ENCODE assay signal across 8 cellular contexts in the genomic region with DNA sequence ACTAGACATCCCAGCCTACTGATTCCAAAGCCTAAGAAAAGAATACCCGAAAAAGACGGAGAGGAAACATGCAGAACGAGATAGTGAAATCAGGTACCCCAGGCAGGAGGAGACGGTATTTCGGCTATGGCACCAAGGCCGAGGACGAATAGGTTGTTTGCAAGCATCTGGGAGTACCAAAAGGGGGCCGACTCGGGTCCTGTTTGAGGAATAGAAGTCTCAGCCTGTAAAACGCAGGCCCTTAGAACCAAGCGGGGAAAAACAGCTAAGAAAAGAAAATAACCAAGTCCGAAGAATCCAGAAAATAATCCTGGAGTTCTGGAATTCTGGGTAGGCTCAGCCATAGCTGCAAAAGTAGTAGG. TPM values are rescaled to one million over a fixed set of nuclear protein-coding genes. Genes with fewer than 3 reads are reported as not detected.
DNase-seq lines count a peak whose midpoint lies in the region; ATAC-seq and TF ChIP-seq lines count a peak whose summit lies in the region.

No MANE protein-coding gene starts in this region.

- POLR2A ChIA-PET in MCF 10A (lab: Yijun Ruan, JAX) = interaction anchor here (0.7 to 3.5 kb wide), 14 partner anchors 8 to 378 kb away, joined by 3 to 35 read pairs (median 6); partner anchors contain the start of genes FAM117A and KAT7

- H3K79me1 ChIP-seq in mesenchymal stem cell (replicated peaks; ENCODE audit: low read length, poor library complexity, severe bottlenecking) = peaks cover 29% of the 10 kb centered on the region

- H3K23ac ChIP-seq in mesenchymal stem cell (ENCODE audit: low read length in 2 of 2) = no peak overlapping the region

- WGBS in mesenchymal stem cell = 5% methylated on average over 12 of the region's 12 CpGs

- H2BK15ac ChIP-seq in mesenchymal stem cell (ENCODE audit: low read depth, poor library complexity, severe bottlenecking) = no peak overlapping the region

- no peak for TF ChIP-seq POLR2A in uterus (IDR thresholded peaks at IDR 0.05)

- no peaks in the 10 kb centered on the region for H3K9me3 ChIP-seq in DND-41 (ENCODE audit: insufficient read depth, low read length, severe bottlenecking)
- H3K9me3 ChIP-seq in NT2/D1 (ENCODE audit: insufficient read depth, low read length) = no peaks in the 10 kb centered on the region
- no peaks in the 10 kb centered on the region for H3K9me3 ChIP-seq in mesenchymal stem cell (ENCODE audit: control insufficient read depth, low read length)
- H3K9me3 ChIP-seq in uterus = no peaks in the 10 kb centered on the region

- no TSS peak for BruUV-seq in MCF 10A (replicated peaks; lab: Mats Ljungman, UMichigan)

- no peaks in the 10 kb centered on the region for H3K27me3 Mint-ChIP-seq in MCF 10A (ENCODE audit: insufficient read depth, unreplicated experiment)

- H3K36me3 ChIP-seq in DND-41 (ENCODE audit: insufficient read depth, low read length) = peaks cover 46% of the 10 kb centered on the region
- H3K36me3 ChIP-seq in NT2/D1 (ENCODE audit: insufficient read depth, insufficient read length, low read length) = peaks cover 57% of the 10 kb centered on the region
- H3K36me3 ChIP-seq in mesenchymal stem cell (ENCODE audit: control insufficient read depth in 1 of 2, insufficient read depth in 2 of 2, low read depth in 1 of 2, low read length in 2 of 2) = peaks cover 43 to 47% of the 10 kb centered on the region in 2 experiments
- no peaks in the 10 kb centered on the region for H3K36me3 ChIP-seq in uterus

- H2BK120ac ChIP-seq in mesenchymal stem cell (ENCODE audit: low read depth, low read length) = peak overlapping the region; percentile 35

- H3K4me2 ChIP-seq in DND-41 (ENCODE audit: insufficient read depth, low read length) (peak overlapping the region; percentile 89), mesenchymal stem cell (ENCODE audit: low read length, poor library complexity, severe bottlenecking) (peak overlapping the region; percentile 90)

- intact Hi-C loops in MCF 10A (cut with micrococcal nuclease) = loop anchor here (5.0 kb wide), 1 partner anchor 290 kb away; the partner anchor contains the start of gene DLX3
- intact Hi-C loops in uterus (cut with DNase I; ENCODE audit: low total_unique reads) = no loop called here

- no peaks in the 10 kb centered on the region for H4K20me1 ChIP-seq in DND-41 (ENCODE audit: insufficient read depth, low read length)

- H3K14ac ChIP-seq in mesenchymal stem cell (ENCODE audit: low read length in 2 of 2) = no peak overlapping the region

- H3K4me3 ChIP-seq in DND-41 (ENCODE audit: low read depth in 1 of 2, low read length in 2 of 2) (peak overlapping the region; percentile 69 to 84), NT2/D1 (ENCODE audit: insufficient read length, low read depth) (peak overlapping the region; percentile 92), mesenchymal stem cell (ENCODE audit: insufficient read depth in 1 of 2, low read depth in 1 of 2, low read length in 2 of 2) (peak overlapping the region; percentile 90 to 96), uterus (peak overlapping the region; percentile 94)

- no peaks in the 10 kb centered on the region for H3K9me3 Mint-ChIP-seq in MCF 10A (ENCODE audit: unreplicated experiment)

- peak overlapping the region; percentile 83 for H3K4me3 Mint-ChIP-seq in MCF 10A (ENCODE audit: unreplicated experiment)

- H3K9ac ChIP-seq in DND-41 (ENCODE audit: low read depth, low read length) (peak overlapping the region; percentile 74), NT2/D1 (ENCODE audit: insufficient read length, low read depth) (peak overlapping the region; percentile 96), mesenchymal stem cell (ENCODE audit: low read length) (peak overlapping the region; percentile 96)

- peaks cover 36% of the 10 kb centered on the region for H3K36me3 Mint-ChIP-seq in MCF 10A (ENCODE audit: insufficient read depth, unreplicated experiment)

- no peak overlapping the region for H2BK12ac ChIP-seq in mesenchymal stem cell (ENCODE audit: low read length in 2 of 2)

- H3K4me1 ChIP-seq in DND-41 (ENCODE audit: insufficient read depth, low read length) (peaks cover 38% of the 10 kb centered on the region), NT2/D1 (ENCODE audit: insufficient read depth, insufficient read length) (no peaks in the 10 kb centered on the region), mesenchymal stem cell (ENCODE audit: control insufficient read depth, insufficient read depth, low read depth, low read length) (peaks cover 3% of the 10 kb centered on the region), uterus (peaks cover 0 to 7% of the 10 kb centered on the region in 2 donors)

- peaks cover 25% of the 10 kb centered on the region for H3K79me2 ChIP-seq in DND-41 (ENCODE audit: insufficient read depth, low read length)

- ATAC-seq in DND-41 (ENCODE audit: insufficient read depth, low read depth) (no peak), GM19324 (IDR thresholded peaks at IDR 0.05; ENCODE audit: low FRiP score, unreplicated experiment) (no peak), GM19023 (IDR thresholded peaks at IDR 0.05; ENCODE audit: unreplicated experiment) (no peak)

- H3K27ac Mint-ChIP-seq in MCF 10A (ENCODE audit: low read depth, unreplicated experiment) = peak overlapping the region; percentile 100

- peak overlapping the region in 1 of 2 experiments; percentile 87 for H3K18ac ChIP-seq in mesenchymal stem cell (ENCODE audit: low read depth in 1 of 2, low read length in 2 of 2)

- H3K27ac ChIP-seq in DND-41 (ENCODE audit: low read length) (peak overlapping the region; percentile 89), mesenchymal stem cell (ENCODE audit: low read length, poor library complexity, severe bottlenecking) (no peak overlapping the region), uterus (peak overlapping the region; percentile 87 to 92)

- H3K27me3 ChIP-seq in DND-41 (ENCODE audit: insufficient read depth, low read length, poor library complexity) (no peaks in the 10 kb centered on the region), NT2/D1 (ENCODE audit: insufficient read depth, insufficient read length) (no peaks in the 10 kb centered on the region), mesenchymal stem cell (ENCODE audit: control insufficient read depth in 1 of 2, insufficient read depth in 1 of 2, low read length in 2 of 2) (no peaks in the 10 kb centered on the region), uterus (no peaks in the 10 kb centered on the region)

- no peak overlapping the region for H2AK5ac ChIP-seq in mesenchymal stem cell (ENCODE audit: low read length, severe bottlenecking)

- H4K91ac ChIP-seq in mesenchymal stem cell (ENCODE audit: low read length) = peak overlapping the region; percentile 11

- CTCF ChIA-PET in MCF 10A (lab: Yijun Ruan, JAX) = interaction anchor here (0.7 to 7.4 kb wide), 19 partner anchors 11 to 281 kb away, joined by 3 to 47 read pairs (median 4); no protein-coding TSS in a partner anchor

- H3K4me1 Mint-ChIP-seq in MCF 10A (ENCODE audit: insufficient read depth, unreplicated experiment) = peaks cover 23% of the 10 kb centered on the region

- peak overlapping the region; percentile 82 for H2AFZ ChIP-seq in DND-41 (ENCODE audit: low read depth, low read length)
- H2AFZ ChIP-seq in mesenchymal stem cell (ENCODE audit: low read depth, low read length) = no peak overlapping the region

- in situ Hi-C loops in GM13977 (cut with MboI; ENCODE audit: low pct_unique_long_range_greater_than_20kb, low sequenced_read_pairs, unreplicated experiment) = loop anchor here (10.0 to 25.0 kb wide), 2 partner anchors 78 to 280 kb away; partner anchors contain the start of genes DLX3 and KAT7

- DNase-seq in DND-41 (peak; percentile 40), NT2/D1 (ENCODE audit: low read depth, low spot score) (no peak), MCF 10A (ENCODE audit: unreplicated experiment) (no peak), mesenchymal stem cell (peak; percentile 28), uterus (no peak), GM13977 (ENCODE audit: low spot score) (no peak)

- no peak overlapping the region for H3K4ac ChIP-seq in mesenchymal stem cell (ENCODE audit: low read depth in 1 of 2, low read length in 2 of 2)

- no peak overlapping the region for H2BK5ac ChIP-seq in mesenchymal stem cell (ENCODE audit: low read depth, low read length, poor library complexity, severe bottlenecking)

- TF ChIP-seq CTCF in DND-41 (IDR thresholded peaks at IDR 0.05; ENCODE audit: borderline replicate concordance, extremely low read depth, low read length, poor library complexity, severe bottlenecking) = peak; percentile 45
- TF ChIP-seq CTCF in MCF 10A (IDR thresholded peaks at IDR 0.05; ENCODE audit: unreplicated experiment) = no peak
- TF ChIP-seq CTCF in uterus (IDR thresholded peaks at IDR 0.05) = no peak
- TF ChIP-seq CTCF in GM13977 (IDR thresholded peaks at IDR 0.05; ENCODE audit: extremely low read depth, insufficient read depth, missing control alignments) = no peak

- peak overlapping the region; percentile 24 for H4K8ac ChIP-seq in mesenchymal stem cell (ENCODE audit: low read length)

RNA-seq across cellular contexts. Expression of gene SLC35B1, which starts 0.5 kb away (rescaled TPM):
- total RNA-seq in MCF 10A (2022) (99.6 and 130 TPM in 2 replicates), uterus (10 to 100 TPM; 23.6 to 49.1 (median 36.3) TPM)
- 58.8 TPM for polyA plus RNA-seq in mesenchymal stem cell (2013, experiment 1 of 2)
- polyA plus RNA-seq in mesenchymal stem cell (2013, experiment 2 of 2) = 61.6 TPM

RNA-seq across cellular contexts. Expression of gene SPOP, which starts 29.3 kb away (rescaled TPM):
- total RNA-seq in MCF 10A (2022) = 42.1 and 52.3 TPM in 2 replicates
- 33.1 TPM for polyA plus RNA-seq in mesenchymal stem cell (2013, experiment 1 of 2)
- polyA plus RNA-seq in mesenchymal stem cell (2013, experiment 2 of 2) = 34.1 TPM
- total RNA-seq in uterus = 100 to 1,000 TPM in 2 of 4 donors, 10 to 100 TPM in 2; 44.3 to 147 (median 99.0) TPM

RNA-seq across cellular contexts. Expression of gene FAM117A, which starts 56.7 kb away (rescaled TPM):
- 2.0 and 5.0 TPM in 2 replicates for total RNA-seq in MCF 10A (2022)
- 6.0 TPM for polyA plus RNA-seq in mesenchymal stem cell (2013, experiment 1 of 2)
- polyA plus RNA-seq in mesenchymal stem cell (2013, experiment 2 of 2) = 6.5 TPM
- total RNA-seq in uterus = 10 to 100 TPM in 3 of 4 donors, 1 to 10 TPM in 1; 2.6 to 40.2 (median 19.5) TPM

Comparison
In these comparisons a context has a peak if more than half of its experiments do, and no peak if none do; other contexts are left out.
1. DNase-seq: peak in DND-41 (single experiment) and mesenchymal stem cell (single experiment); none in NT2/D1 (single experiment), MCF 10A (single experiment), uterus (0 of 2) and GM13977 (single experiment).
2. Peak in every context shown above with its lines, with median percentiles within 50 percentile points of each other: H3K4me3 ChIP-seq and H3K9ac ChIP-seq.